ENCODE assay signal across 8 cellular contexts in genomic region chr10:73744690-73744994, GRCh38. TPM values are rescaled to one million over a fixed set of nuclear protein-coding genes. Genes with fewer than 3 reads are reported as not detected.
A peak's percentile ranks its signal among the peaks of the same experiment; 100 is the strongest.
DNase-seq lines count a peak whose midpoint lies in the region; ATAC-seq and TF ChIP-seq lines count a peak whose summit lies in the region.

No MANE protein-coding gene starts in this region.

- intact Hi-C loops in activated T-helper 2 cell treated with anti-CD3 and anti-CD28 coated beads, Interferon-gamma antibody, Interleukin-2, Interleukin-4, amounts not matched to agents 10 μg/mL and 5 μg/mL and 100 μg/mL, durations not matched to agents 14 hours and 24 hours and 36 hours (cut with micrococcal nuclease) = loop anchor here (1.0 to 5.0 kb wide), 5 partner anchors 14 to 497 kb away; partner anchors contain the start of genes DNAJC9, PPP3CB and ZSWIM8

- H3K4me1 ChIP-seq in OCI-LY1 (ENCODE audit: insufficient read depth, low read length, severe bottlenecking) = peaks cover 23% of the 10 kb centered on the region

- H3K9me2 ChIP-seq in OCI-LY1 (ENCODE audit: low read depth, low read length) = no peaks in the 10 kb centered on the region

- H3K36me3 ChIP-seq in OCI-LY1 (ENCODE audit: insufficient read depth, low read length) = peaks cover 17% of the 10 kb centered on the region

- peak; percentile 29 for ATAC-seq in HG02884 (IDR thresholded peaks at IDR 0.05; ENCODE audit: unreplicated experiment)

- no peaks in the 10 kb centered on the region for H3K9me3 ChIP-seq in OCI-LY1 (ENCODE audit: low read length)

- H3K36me3 Mint-ChIP-seq in activated T-helper 2 cell treated with anti-CD3 and anti-CD28 coated beads, Interferon-gamma antibody, Interleukin-2, Interleukin-4, amounts not matched to agents 10 μg/mL and 5 μg/mL and 100 μg/mL, durations not matched to agents 14 hours and 24 hours and 36 hours (ENCODE audit: low read depth) = peaks cover 36% of the 10 kb centered on the region
- peaks cover 5% of the 10 kb centered on the region for H3K36me3 Mint-ChIP-seq in progenitor cell of endocrine pancreas (ENCODE audit: insufficient read depth)

- H3K9me3 Mint-ChIP-seq in activated T-helper 2 cell treated with anti-CD3 and anti-CD28 coated beads, Interferon-gamma antibody, Interleukin-2, Interleukin-4, amounts not matched to agents 10 μg/mL and 5 μg/mL and 100 μg/mL, durations not matched to agents 14 hours and 24 hours and 36 hours = no peaks in the 10 kb centered on the region
- H3K9me3 Mint-ChIP-seq in progenitor cell of endocrine pancreas (ENCODE audit: low read depth) = no peaks in the 10 kb centered on the region

- peak overlapping the region; percentile 92 for H3K4me2 ChIP-seq in OCI-LY1 (ENCODE audit: low read length)

- H3K4me1 Mint-ChIP-seq in activated T-helper 2 cell treated with anti-CD3 and anti-CD28 coated beads, Interferon-gamma antibody, Interleukin-2, Interleukin-4, amounts not matched to agents 10 μg/mL and 5 μg/mL and 100 μg/mL, durations not matched to agents 14 hours and 24 hours and 36 hours (ENCODE audit: low read depth) = peaks cover 30% of the 10 kb centered on the region
- H3K4me1 Mint-ChIP-seq in progenitor cell of endocrine pancreas (ENCODE audit: low read depth) = peaks cover 20% of the 10 kb centered on the region

- peaks cover 27% of the 10 kb centered on the region for H3K79me2 ChIP-seq in OCI-LY1 (ENCODE audit: insufficient read depth, low read length)

- peak overlapping the region; percentile 92 for H3K4me3 ChIP-seq in OCI-LY1 (ENCODE audit: low read depth, low read length, poor library complexity, severe bottlenecking)

- H3K27me3 Mint-ChIP-seq in activated T-helper 2 cell treated with anti-CD3 and anti-CD28 coated beads, Interferon-gamma antibody, Interleukin-2, Interleukin-4, amounts not matched to agents 10 μg/mL and 5 μg/mL and 100 μg/mL, durations not matched to agents 14 hours and 24 hours and 36 hours (ENCODE audit: low read depth) = no peaks in the 10 kb centered on the region
- no peaks in the 10 kb centered on the region for H3K27me3 Mint-ChIP-seq in progenitor cell of endocrine pancreas

- H4K20me1 ChIP-seq in OCI-LY1 (ENCODE audit: insufficient read depth, low read length) = no peaks in the 10 kb centered on the region

- no peaks in the 10 kb centered on the region for H3K27me3 ChIP-seq in OCI-LY1 (ENCODE audit: insufficient read depth, low read length)

- DNase-seq in SIG-M5 treated with dmso at 0.1 percent for 504 hours (lab: John Stamatoyannopoulos, UW; ENCODE audit: unreplicated experiment) = peak; percentile 46
- no peak for DNase-seq in SIG-M5 (lab: John Stamatoyannopoulos, UW)
- DNase-seq in activated T-helper 2 cell treated with anti-CD3 and anti-CD28 coated beads, Interferon-gamma antibody, Interleukin-2, Interleukin-4, amounts not matched to agents 10 μg/mL and 5 μg/mL and 100 μg/mL, durations not matched to agents 14 hours and 24 hours and 36 hours (ENCODE audit: low spot score) = peak; percentile 56
- peak; percentile 41 for DNase-seq in germinal center (ENCODE audit: low spot score)
- DNase-seq in progenitor cell of endocrine pancreas (ENCODE audit: low spot score, unreplicated experiment) = peak; percentile 30
- no peak for DNase-seq in DMS153 treated with DMSO at 0.1 percent for 48 hours (lab: John Stamatoyannopoulos, UW; ENCODE audit: unreplicated experiment)

- H3K9ac ChIP-seq in OCI-LY1 (ENCODE audit: low read length) = peak overlapping the region; percentile 96

- H2AFZ ChIP-seq in OCI-LY1 (ENCODE audit: low read length) = no peak overlapping the region

- no peaks in the 10 kb centered on the region for H3F3A ChIP-seq in OCI-LY1 (ENCODE audit: insufficient read depth, low read length)

- peak overlapping the region; percentile 97 for H3K4me3 Mint-ChIP-seq in activated T-helper 2 cell treated with anti-CD3 and anti-CD28 coated beads, Interferon-gamma antibody, Interleukin-2, Interleukin-4, amounts not matched to agents 10 μg/mL and 5 μg/mL and 100 μg/mL, durations not matched to agents 14 hours and 24 hours and 36 hours (ENCODE audit: low read depth)
- H3K4me3 Mint-ChIP-seq in progenitor cell of endocrine pancreas (ENCODE audit: low read depth) = peak overlapping the region; percentile 97

- H3K27ac Mint-ChIP-seq in activated T-helper 2 cell treated with anti-CD3 and anti-CD28 coated beads, Interferon-gamma antibody, Interleukin-2, Interleukin-4, amounts not matched to agents 10 μg/mL and 5 μg/mL and 100 μg/mL, durations not matched to agents 14 hours and 24 hours and 36 hours = peak overlapping the region; percentile 100
- peak overlapping the region; percentile 99 for H3K27ac Mint-ChIP-seq in progenitor cell of endocrine pancreas

- no peak for TF ChIP-seq CTCF in OCI-LY1 (IDR thresholded peaks at IDR 0.05; ENCODE audit: low read length)
- TF ChIP-seq CTCF in progenitor cell of endocrine pancreas (IDR thresholded peaks at IDR 0.05; ENCODE audit: unreplicated experiment) = no peak

- H3K27ac ChIP-seq in OCI-LY1 (ENCODE audit: low read depth, low read length, poor library complexity, severe bottlenecking) = peak overlapping the region; percentile 81

RNA-seq across cellular contexts. Expression of gene SEC24C, which starts 0.5 kb away (rescaled TPM):
- total RNA-seq in activated T-helper 2 cell treated with anti-CD3 and anti-CD28 coated beads, Interferon-gamma antibody, Interleukin-2, Interleukin-4, amounts not matched to agents 10 μg/mL and 5 μg/mL and 100 μg/mL, durations not matched to agents 14 hours and 24 hours and 36 hours = 119 TPM in 2 replicates
- 93.0 and 96.5 TPM in 2 replicates for total RNA-seq in progenitor cell of endocrine pancreas

RNA-seq across cellular contexts. Expression of gene CHCHD1, which starts 37.2 kb away (rescaled TPM):
- total RNA-seq in activated T-helper 2 cell treated with anti-CD3 and anti-CD28 coated beads, Interferon-gamma antibody, Interleukin-2, Interleukin-4, amounts not matched to agents 10 μg/mL and 5 μg/mL and 100 μg/mL, durations not matched to agents 14 hours and 24 hours and 36 hours = 33.0 and 35.2 TPM in 2 replicates
- 36.0 and 38.8 TPM in 2 replicates for total RNA-seq in progenitor cell of endocrine pancreas

RNA-seq across cellular contexts. Expression of gene ZSWIM8, which starts 40.8 kb away (rescaled TPM):
- 50.0 and 55.3 TPM in 2 replicates for total RNA-seq in activated T-helper 2 cell treated with anti-CD3 and anti-CD28 coated beads, Interferon-gamma antibody, Interleukin-2, Interleukin-4, amounts not matched to agents 10 μg/mL and 5 μg/mL and 100 μg/mL, durations not matched to agents 14 hours and 24 hours and 36 hours
- 122 and 144 TPM in 2 replicates for total RNA-seq in progenitor cell of endocrine pancreas

RNA-seq across cellular contexts. Expression of gene AGAP5, which starts 46.7 kb away (rescaled TPM):
- 18.2 and 18.8 TPM in 2 replicates for total RNA-seq in activated T-helper 2 cell treated with anti-CD3 and anti-CD28 coated beads, Interferon-gamma antibody, Interleukin-2, Interleukin-4, amounts not matched to agents 10 μg/mL and 5 μg/mL and 100 μg/mL, durations not matched to agents 14 hours and 24 hours and 36 hours
- total RNA-seq in progenitor cell of endocrine pancreas = 15.5 and 17.3 TPM in 2 replicates

Comparison
In these comparisons a context has a peak if more than half of its experiments do, and no peak if none do; other contexts are left out.
1. DNase-seq: peak in SIG-M5 treated with dmso at 0.1 percent for 504 hours (single experiment), activated T-helper 2 cell treated with anti-CD3 and anti-CD28 coated beads, Interferon-gamma antibody, Interleukin-2, Interleukin-4, amounts not matched to agents 10 μg/mL and 5 μg/mL and 100 μg/mL, durations not matched to agents 14 hours and 24 hours and 36 hours (single experiment), germinal center (single experiment) and progenitor cell of endocrine pancreas (single experiment); none in SIG-M5 (single experiment) and DMS153 treated with DMSO at 0.1 percent for 48 hours (single experiment).